13 cellular contexts compared by ENCODE assay signal in genomic region chr10:103696094-103696410, GRCh38.
DNase-seq lines count a peak whose midpoint lies in the region; ATAC-seq and TF ChIP-seq lines count a peak whose summit lies in the region.
"Had no signal": no experiment of that assay in that cellular context is flagged by ENCODE, and none has a peak within 500 bp of the region (broad histone marks: within the 10 kb centered on the region; RNA-seq: fewer than 3 reads in every experiment).

No MANE protein-coding gene starts in this region.

- H3K9me3 ChIP-seq in AG04450 (ENCODE audit: control insufficient read depth, insufficient read depth, low read length) (no peaks in the 10 kb centered on the region; the same call in 1 of the 2 replicates), mucosa of rectum (ENCODE audit: control insufficient read depth in 2 of 2, low read length in 2 of 2) (no peaks in the 10 kb centered on the region), BE2C (no peaks in the 10 kb centered on the region)
- H3K9me3 ChIP-seq: thyroid gland had no signal

- H3K27me3 ChIP-seq in AG04450 (ENCODE audit: control insufficient read depth, insufficient read depth, low read length) (no peaks in the 10 kb centered on the region), mucosa of rectum (ENCODE audit: control insufficient read depth in 2 of 2, insufficient read depth in 2 of 2, low read length in 2 of 2) (no peaks in the 10 kb centered on the region), BE2C (no peaks in the 10 kb centered on the region)
- H3K27me3 ChIP-seq: thyroid gland had no signal

- H3K27ac Mint-ChIP-seq in activated T-helper 17 cell treated with anti-CD3 and anti-CD28 coated beads, Interleukin-2, amount 50 U/mL, for 72 hours, result peak overlapping the region; percentile 70
- H3K27ac Mint-ChIP-seq: nephron had no signal

- peak overlapping the region; percentile 68 for H3K4me3 Mint-ChIP-seq in activated T-helper 17 cell treated with anti-CD3 and anti-CD28 coated beads, Interleukin-2, amount 50 U/mL, for 72 hours

- H3K4me3 ChIP-seq in AG04450 (ENCODE audit: low read depth, low read length) (0 out of 2 replicates have a peak overlapping the region, but pooled peaks have one; percentile 2), mucosa of rectum (ENCODE audit: low read length in 2 of 2) (no peak overlapping the region), BE2C (ENCODE audit: low read depth, low read length) (no peak overlapping the region)
- H3K4me3 ChIP-seq: thyroid gland had no signal

- peaks cover 33 to 34% of the 10 kb centered on the region in 2 donors for H3K4me1 ChIP-seq in mucosa of rectum (ENCODE audit: control insufficient read depth in 2 of 2, insufficient read depth in 2 of 2, low read length in 2 of 2)
- peaks cover 23% of the 10 kb centered on the region for H3K4me1 ChIP-seq in BE2C

- no peaks in the 10 kb centered on the region for H3K27me3 Mint-ChIP-seq in activated T-helper 17 cell treated with anti-CD3 and anti-CD28 coated beads, Interleukin-2, amount 50 U/mL, for 72 hours

- ATAC-seq in GM19438 (IDR thresholded peaks at IDR 0.05; ENCODE audit: low read depth, unreplicated experiment) (peak; percentile 0), HG03095 (IDR thresholded peaks at IDR 0.05; ENCODE audit: unreplicated experiment) (no peak)
- ATAC-seq in activated T-helper 17 cell treated with anti-CD3 and anti-CD28 coated beads, Interleukin-2, amount 50 U/mL, for 72 hours (replicated peaks), result peak; percentile 28

- CTCF ChIA-PET in AG04450 (lab: Charles Lee), result interaction anchor here (1.0 to 3.1 kb wide), 6 partner anchors 9 to 189 kb away, joined by 3 to 17 read pairs (median 4); no protein-coding TSS in a partner anchor

- H3K9me3 Mint-ChIP-seq in activated T-helper 17 cell treated with anti-CD3 and anti-CD28 coated beads, Interleukin-2, amount 50 U/mL, for 72 hours, result no peaks in the 10 kb centered on the region
- H3K9me3 Mint-ChIP-seq: nephron, T-cell had no signal

- H3K27ac ChIP-seq in AG04450 (ENCODE audit: low read depth, low read length), result peak overlapping the region; percentile 86
- H3K27ac ChIP-seq in mucosa of rectum (ENCODE audit: low read depth in 2 of 2, low read length in 2 of 2), result peak overlapping the region; percentile 66 to 83
- H3K27ac ChIP-seq: thyroid gland had no signal

- H3K36me3 Mint-ChIP-seq in activated T-helper 17 cell treated with anti-CD3 and anti-CD28 coated beads, Interleukin-2, amount 50 U/mL, for 72 hours (ENCODE audit: low read depth), result no peaks in the 10 kb centered on the region
- H3K36me3 Mint-ChIP-seq: T-cell had no signal

- H3K9ac ChIP-seq in mucosa of rectum (ENCODE audit: low read depth in 1 of 2, low read length in 2 of 2), result peak overlapping the region in 1 of 2 donors; percentile 30

- no peak for TF ChIP-seq CTCF in AG04450 (IDR thresholded peaks at IDR 0.05; ENCODE audit: low read depth, low read length)
- TF ChIP-seq CTCF in BE2C (IDR thresholded peaks at IDR 0.05; ENCODE audit: low read depth, low read length), result no peak

- H3K4me1 Mint-ChIP-seq in activated T-helper 17 cell treated with anti-CD3 and anti-CD28 coated beads, Interleukin-2, amount 50 U/mL, for 72 hours, result peaks cover 18% of the 10 kb centered on the region

- POLR2A ChIA-PET in AG04450 (lab: Yijun Ruan, JAX), result interaction anchor here (0.8 to 1.2 kb wide), 2 partner anchors 9 to 35 kb away, joined by 3 to 7 read pairs; no protein-coding TSS in a partner anchor

- no peak for DNase-seq in AG04450 (ENCODE audit: low read depth, low spot score)
- no peak for DNase-seq in BE2C
- DNase-seq in NCI-H1436 treated with DMSO at 0.1 percent for 48 hours (lab: John Stamatoyannopoulos, UW), result no peak
- no peak for DNase-seq in AG20443 (ENCODE audit: low spot score)
- DNase-seq: DMS79 treated with DMSO at 0.1 percent for 48 hours, NCI-H1048 had no signal

- H3K36me3 ChIP-seq in mucosa of rectum (ENCODE audit: control insufficient read depth in 2 of 2, insufficient read depth in 2 of 2, low read length in 2 of 2) (peaks cover 3 to 9% of the 10 kb centered on the region in 2 donors), BE2C (no peaks in the 10 kb centered on the region)
- H3K36me3 ChIP-seq: thyroid gland had no signal
